ENCODE assay signal across 8 cellular contexts in the genomic region with DNA sequence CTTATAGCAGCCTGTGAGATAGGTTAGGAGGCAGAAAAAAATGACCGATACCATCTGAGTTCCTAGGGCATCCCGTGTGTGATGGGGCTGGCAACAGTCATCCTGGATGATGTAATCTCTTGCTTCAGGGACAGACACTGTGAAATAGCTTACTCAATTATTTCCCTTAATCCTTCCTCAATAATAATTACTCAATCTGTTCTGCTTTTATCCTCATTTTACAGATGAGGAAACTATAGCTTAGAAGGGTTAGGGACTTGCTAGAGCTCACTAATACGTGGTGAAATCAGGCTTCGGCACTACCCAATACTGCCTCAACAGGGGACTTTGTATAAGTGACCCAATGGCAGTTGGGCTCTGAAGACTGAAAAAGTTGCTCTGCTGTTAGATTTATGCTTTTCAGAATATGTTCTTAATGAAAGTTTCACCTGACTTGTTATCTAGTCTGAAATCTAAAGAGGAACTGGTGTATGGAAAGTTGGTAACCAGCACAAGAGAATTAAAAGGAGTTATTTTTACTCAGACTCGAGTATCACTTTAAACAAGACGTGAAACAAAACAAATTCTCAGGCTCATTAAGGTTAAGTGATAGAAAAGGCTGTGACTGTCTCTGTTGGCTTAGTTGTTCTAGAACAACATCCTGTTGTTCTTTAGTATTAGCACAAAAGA. TPM values are rescaled to one million over a fixed set of nuclear protein-coding genes. Genes with fewer than 3 reads are reported as not detected.
DNase-seq lines count a peak whose midpoint lies in the region; ATAC-seq and TF ChIP-seq lines count a peak whose summit lies in the region.

No MANE protein-coding gene starts in this region.

- H3K4me3 ChIP-seq in esophagus muscularis mucosa = no peak overlapping the region

- H3K4me1 Mint-ChIP-seq in central memory CD8-positive, alpha-beta T cell = peaks cover 39% of the 10 kb centered on the region
- peaks cover 63% of the 10 kb centered on the region for H3K4me1 Mint-ChIP-seq in stimulated activated memory B cell treated with anti-CD40 and anti-IgM and Interleukin-4, amounts not matched to agents 10 μg/mL and 1 μg/mL and 100 μg/mL, for 72 hours

- intact Hi-C loops in esophagus muscularis mucosa (cut with DNase I) = no loop called here

- in situ Hi-C loops in GM13977 (cut with MboI; ENCODE audit: low pct_unique_long_range_greater_than_20kb, low sequenced_read_pairs, unreplicated experiment) = no loop called here
- in situ Hi-C loops in KBM-7 (cut with MboI; ENCODE audit: low pct_unique_long_range_greater_than_20kb, low sequenced_read_pairs) = no loop called here

- H3K4me3 Mint-ChIP-seq in central memory CD8-positive, alpha-beta T cell = peak overlapping the region; percentile 43
- peak overlapping the region; percentile 67 for H3K4me3 Mint-ChIP-seq in stimulated activated memory B cell treated with anti-CD40 and anti-IgM and Interleukin-4, amounts not matched to agents 10 μg/mL and 1 μg/mL and 100 μg/mL, for 72 hours

- peaks cover 0 to 14% (median 0%) of the 10 kb centered on the region in 4 donors for H3K9me3 ChIP-seq in esophagus muscularis mucosa

- no peaks in the 10 kb centered on the region for H3K27me3 ChIP-seq in esophagus muscularis mucosa

- TF ChIP-seq CTCF in GM13977 (IDR thresholded peaks at IDR 0.05; ENCODE audit: extremely low read depth, insufficient read depth, missing control alignments) = peak; percentile 14
- no peak for TF ChIP-seq CTCF in esophagus muscularis mucosa (IDR thresholded peaks at IDR 0.05)

- H3K27ac Mint-ChIP-seq in central memory CD8-positive, alpha-beta T cell (ENCODE audit: low read depth) = peak overlapping the region; percentile 79
- H3K27ac Mint-ChIP-seq in stimulated activated memory B cell treated with anti-CD40 and anti-IgM and Interleukin-4, amounts not matched to agents 10 μg/mL and 1 μg/mL and 100 μg/mL, for 72 hours = peak overlapping the region; percentile 97

- H3K27me3 Mint-ChIP-seq in central memory CD8-positive, alpha-beta T cell = no peaks in the 10 kb centered on the region
- no peaks in the 10 kb centered on the region for H3K27me3 Mint-ChIP-seq in stimulated activated memory B cell treated with anti-CD40 and anti-IgM and Interleukin-4, amounts not matched to agents 10 μg/mL and 1 μg/mL and 100 μg/mL, for 72 hours

- 64% methylated on average over 6 of the region's 6 CpGs for WGBS in esophagus muscularis mucosa

- H3K36me3 Mint-ChIP-seq in central memory CD8-positive, alpha-beta T cell (ENCODE audit: insufficient read depth) = peaks cover 28% of the 10 kb centered on the region
- peaks cover 49% of the 10 kb centered on the region for H3K36me3 Mint-ChIP-seq in stimulated activated memory B cell treated with anti-CD40 and anti-IgM and Interleukin-4, amounts not matched to agents 10 μg/mL and 1 μg/mL and 100 μg/mL, for 72 hours

- no peak for TF ChIP-seq POLR2A in esophagus muscularis mucosa (IDR thresholded peaks at IDR 0.05; ENCODE audit: low read depth)

- no peak for TF ChIP-seq EP300 in esophagus muscularis mucosa (IDR thresholded peaks at IDR 0.05)

- no peak overlapping the region for H3K27ac ChIP-seq in esophagus muscularis mucosa (replicated peaks in 1 of 4)

- ATAC-seq in GM21529 (IDR thresholded peaks at IDR 0.05; ENCODE audit: unreplicated experiment) = peak; percentile 60
- peak; percentile 66 for ATAC-seq in central memory CD8-positive, alpha-beta T cell (replicated peaks; ENCODE audit: extremely low read depth, poor library complexity, severe bottlenecking)
- peak; percentile 65 for ATAC-seq in stimulated activated memory B cell treated with anti-CD40 and anti-IgM and Interleukin-4, amounts not matched to agents 10 μg/mL and 1 μg/mL and 100 μg/mL, for 72 hours

- DNase-seq in GM13977 (ENCODE audit: low spot score) (peak; percentile 40), KBM-7 (peak; percentile 29), esophagus muscularis mucosa (ENCODE audit: extremely low spot score) (no peak), islet precursor cell (no peak), NCI-H2171 treated with DMSO at 0.1 percent for 48 hours (lab: John Stamatoyannopoulos, UW) (no peak)
- DNase-seq in central memory CD8-positive, alpha-beta T cell (ENCODE audit: low spot score in 2 of 2) = no peak

- H3K4me1 ChIP-seq in esophagus muscularis mucosa = no peaks in the 10 kb centered on the region

- peaks cover 6% of the 10 kb centered on the region for H3K9me3 Mint-ChIP-seq in central memory CD8-positive, alpha-beta T cell
- H3K9me3 Mint-ChIP-seq in stimulated activated memory B cell treated with anti-CD40 and anti-IgM and Interleukin-4, amounts not matched to agents 10 μg/mL and 1 μg/mL and 100 μg/mL, for 72 hours = peaks cover 3% of the 10 kb centered on the region

- H3K36me3 ChIP-seq in esophagus muscularis mucosa = peaks cover 17 to 68% (median 44%) of the 10 kb centered on the region in 4 donors

RNA-seq across cellular contexts. Expression of a gene that starts 14.4 kb away (rescaled TPM):
- 10 to 100 TPM; 27.8 to 77.0 (median 47.4) TPM for total RNA-seq in esophagus muscularis mucosa

Comparison
In these comparisons a context has a peak if more than half of its experiments do, and no peak if none do; other contexts are left out.
1. DNase-seq: peak in GM13977 (single experiment) and KBM-7 (single experiment); none in central memory CD8-positive, alpha-beta T cell (0 of 2), esophagus muscularis mucosa (single experiment), islet precursor cell (single experiment) and NCI-H2171 treated with DMSO at 0.1 percent for 48 hours (single experiment).
2. Peak in every context shown above with its lines, with median percentiles within 50 percentile points of each other: ATAC-seq.